9 cellular contexts compared by ENCODE assay signal in the genomic region with DNA sequence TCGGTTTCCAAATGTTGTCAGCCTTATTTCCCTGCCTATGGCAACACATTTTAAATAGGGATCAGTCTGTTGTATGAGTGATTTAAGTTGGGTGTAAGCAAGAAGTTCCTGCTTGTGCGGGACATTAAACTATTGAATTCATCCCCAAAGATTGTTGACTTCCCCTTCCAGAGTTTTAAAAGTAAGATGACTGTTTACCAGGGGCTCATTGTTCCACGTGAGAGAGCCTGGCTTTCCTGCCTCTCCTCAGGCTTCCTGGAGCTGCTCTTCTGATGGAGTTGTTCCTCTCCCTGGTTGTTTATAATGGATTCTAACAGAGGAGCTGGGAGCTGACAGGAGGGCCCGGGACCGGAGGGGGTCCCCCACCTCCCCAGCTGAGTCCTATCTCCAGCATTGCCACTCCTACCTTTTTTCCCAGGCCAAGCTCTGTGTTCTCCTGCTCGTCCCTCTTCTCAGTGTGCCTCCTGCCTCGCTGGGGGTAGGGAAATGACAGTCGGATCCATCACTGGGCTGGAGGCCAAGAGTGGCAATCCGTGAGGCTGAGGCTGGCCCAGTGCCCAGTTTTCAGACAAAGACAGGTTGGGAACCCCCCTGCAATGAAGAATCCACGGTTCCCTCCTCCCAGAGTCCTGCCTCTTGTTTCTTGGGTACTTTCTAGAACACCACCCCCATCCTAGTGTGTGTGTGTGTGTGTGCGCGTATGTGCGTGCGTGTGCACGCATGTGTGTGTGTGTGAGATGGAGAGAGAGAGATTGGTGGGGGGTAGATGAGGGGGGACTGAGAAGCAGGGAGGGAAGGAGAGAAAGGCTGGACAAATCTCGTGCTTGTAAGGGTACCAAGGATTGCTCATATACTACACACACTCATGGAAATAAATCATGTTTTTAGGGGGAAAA.
DNase-seq lines count a peak whose midpoint lies in the region; ATAC-seq and TF ChIP-seq lines count a peak whose summit lies in the region.
"Had no signal": no experiment of that assay in that cellular context is flagged by ENCODE, and none has a peak within 500 bp of the region (broad histone marks: within the 10 kb centered on the region; RNA-seq: fewer than 3 reads in every experiment).

No MANE protein-coding gene starts in this region.

- H3K36me3 ChIP-seq in BE2C (no peaks in the 10 kb centered on the region), RWPE2 (ENCODE audit: low read depth) (no peaks in the 10 kb centered on the region), ascending aorta (no peaks in the 10 kb centered on the region), osteoblast (ENCODE audit: insufficient read depth, low read length) (no peaks in the 10 kb centered on the region)

- H3K27ac ChIP-seq in RWPE2 (ENCODE audit: poor library complexity, severe bottlenecking) = no peak overlapping the region
- H3K27ac ChIP-seq in right cardiac atrium (ENCODE audit: low read length) = peak overlapping the region; percentile 12
- no peak overlapping the region for H3K27ac ChIP-seq in ascending aorta
- H3K27ac ChIP-seq in osteoblast (ENCODE audit: low read depth, low read length) = no peak overlapping the region

- ATAC-seq in RWPE2 (ENCODE audit: low read depth) (peak; percentile 22; the same call in 2 of the 3 replicates), right cardiac atrium (peak; percentile 9 to 17)
- ATAC-seq: WTC11 had no signal

- no peaks in the 10 kb centered on the region for H4K20me1 ChIP-seq in osteoblast (ENCODE audit: insufficient read depth, low read length)

- TF ChIP-seq CTCF in BE2C (IDR thresholded peaks at IDR 0.05; ENCODE audit: low read depth, low read length) = no peak
- no peak for TF ChIP-seq CTCF in RWPE2 (IDR thresholded peaks at IDR 0.05; ENCODE audit: poor library complexity, severe bottlenecking)
- no peak for TF ChIP-seq CTCF in ascending aorta (IDR thresholded peaks at IDR 0.05)
- TF ChIP-seq CTCF in osteoblast (IDR thresholded peaks at IDR 0.05; ENCODE audit: extremely low read depth, low read depth, low read length) = no peak

- no peak overlapping the region for H2AFZ ChIP-seq in osteoblast (ENCODE audit: low read length)

- no peaks in the 10 kb centered on the region for H3K9me3 ChIP-seq in BE2C
- H3K9me3 ChIP-seq in RWPE2 (ENCODE audit: severe bottlenecking) = no peaks in the 10 kb centered on the region
- H3K9me3 ChIP-seq in right cardiac atrium (ENCODE audit: control insufficient read depth, low read length) = no peaks in the 10 kb centered on the region
- H3K9me3 ChIP-seq in ascending aorta = no peaks in the 10 kb centered on the region
- no peaks in the 10 kb centered on the region for H3K9me3 ChIP-seq in osteoblast (ENCODE audit: low read depth, low read length)

- intact Hi-C loops in right cardiac atrium (cut with DNase I) = no loop called here
- intact Hi-C loops in ascending aorta (cut with DNase I) = loop anchor here (10.0 kb wide), 1 partner anchor 1723 kb away; no protein-coding TSS in a partner anchor

- DNase-seq in BE2C (peak; percentile 93), NCI-H146 (lab: John Stamatoyannopoulos, UW) (peak; percentile 84), RWPE2 (ENCODE audit: low spot score) (no peak), right cardiac atrium (peak; percentile 27 to 72 (median 62)), ascending aorta (ENCODE audit: low spot score in 2 of 2) (no peak), osteoblast (ENCODE audit: insufficient read length, low spot score, missing footprints) (no peak)
- no peak for DNase-seq in stimulated activated CD4-positive, alpha-beta T cell treated with anti-CD3 and anti-CD28 coated beads, Interleukin-4, amount 100 ng/mL, for 24 hours
- DNase-seq in stimulated activated CD4-positive, alpha-beta T cell treated with anti-CD3 and anti-CD28 coated beads, Interleukin-15, amount 100 ng/mL, for 24 hours = no peak

- H3K27me3 ChIP-seq in BE2C (no peaks in the 10 kb centered on the region), RWPE2 (ENCODE audit: insufficient read depth, poor library complexity, severe bottlenecking) (no peaks in the 10 kb centered on the region), right cardiac atrium (ENCODE audit: control insufficient read depth, insufficient read depth) (no peaks in the 10 kb centered on the region), ascending aorta (no peaks in the 10 kb centered on the region), osteoblast (ENCODE audit: insufficient read depth, low read length) (peaks cover 48% of the 10 kb centered on the region)

- WGBS in right cardiac atrium = 27% methylated on average over 16 of the region's 16 CpGs

- H3K4me3 ChIP-seq in BE2C (ENCODE audit: low read depth, low read length) (peak overlapping the region; percentile 44), RWPE2 (ENCODE audit: severe bottlenecking) (no peak overlapping the region), right cardiac atrium (ENCODE audit: low read length) (no peak overlapping the region), ascending aorta (no peak overlapping the region), osteoblast (ENCODE audit: insufficient read depth, low read length) (no peak overlapping the region)

- no peak overlapping the region for H3K4me2 ChIP-seq in osteoblast (ENCODE audit: insufficient read depth, low read length)

- H3K4me1 ChIP-seq in BE2C = peaks cover 28% of the 10 kb centered on the region
- peaks cover 11% of the 10 kb centered on the region for H3K4me1 ChIP-seq in RWPE2 (ENCODE audit: insufficient read depth, poor library complexity, severe bottlenecking)
- H3K4me1 ChIP-seq in right cardiac atrium (ENCODE audit: control insufficient read depth, insufficient read depth, low read length) = no peaks in the 10 kb centered on the region
- peaks cover 3 to 5% of the 10 kb centered on the region in 2 donors for H3K4me1 ChIP-seq in ascending aorta
- peaks cover 8% of the 10 kb centered on the region for H3K4me1 ChIP-seq in osteoblast (ENCODE audit: insufficient read depth, low read length)

- no peaks in the 10 kb centered on the region for H3K79me2 ChIP-seq in osteoblast (ENCODE audit: insufficient read depth, low read length)

Comparison
In these comparisons a context has a peak if more than half of its experiments do, and no peak if none do; other contexts are left out.
1. DNase-seq: peak in BE2C (single experiment), NCI-H146 (single experiment) and right cardiac atrium (3 of 3); none in RWPE2 (single experiment), stimulated activated CD4-positive, alpha-beta T cell treated with anti-CD3 and anti-CD28 coated beads, Interleukin-4, amount 100 ng/mL, for 24 hours (single experiment), ascending aorta (0 of 2), stimulated activated CD4-positive, alpha-beta T cell treated with anti-CD3 and anti-CD28 coated beads, Interleukin-15, amount 100 ng/mL, for 24 hours (single experiment) and osteoblast (single experiment).